ENCODE assay signal across 2 cellular contexts in the genomic region with DNA sequence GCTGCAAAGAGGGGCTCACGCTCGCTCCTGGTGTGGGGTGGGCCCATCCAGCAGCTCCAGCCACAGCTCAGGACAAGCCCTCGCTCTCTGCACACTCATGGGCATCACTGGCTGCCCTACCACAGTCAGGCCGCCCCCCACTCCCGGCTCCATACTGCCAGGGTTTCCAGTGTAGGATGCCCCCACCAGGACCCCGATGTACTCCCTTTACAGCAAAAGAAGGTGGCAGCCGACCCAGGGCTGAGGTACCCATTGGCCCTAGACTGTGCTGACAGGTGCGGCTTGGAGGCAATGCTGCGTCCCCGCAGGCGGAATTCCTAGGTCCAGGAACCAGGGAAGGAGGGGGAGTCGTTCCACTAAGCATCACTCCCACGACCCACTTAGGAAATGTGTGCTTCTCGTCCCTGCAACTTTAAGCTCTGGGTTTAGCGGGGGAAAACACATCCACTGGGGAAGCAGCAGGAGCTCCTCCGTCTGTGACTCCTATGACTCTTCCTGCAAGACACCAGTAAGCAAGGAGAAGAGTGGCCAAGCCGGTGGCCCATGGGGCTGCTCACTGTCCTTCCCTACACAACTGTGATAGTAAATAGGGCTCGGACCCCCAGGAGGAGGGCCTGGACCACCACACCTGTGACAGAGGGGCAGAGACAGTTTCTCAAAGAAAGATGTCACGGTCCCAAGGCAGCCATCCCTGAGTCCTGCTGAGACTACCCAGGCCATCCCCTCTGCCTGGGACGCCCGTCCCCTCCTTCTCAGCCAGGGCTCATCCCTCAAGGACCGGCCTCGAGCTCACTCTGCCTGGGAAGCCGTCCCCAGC.
TF ChIP-seq lines count a peak whose summit lies in the region.

No MANE protein-coding gene starts in this region.

TF ChIP-seq in IMR-90, 13 proteins besides CTCF, POLR2A, EP300 and RAD21:
- no peak for TF ChIP-seq BHLHE40 (IDR thresholded peaks at IDR 0.05; ENCODE audit: low read depth, low read length)
- TF ChIP-seq, protein P1, sequence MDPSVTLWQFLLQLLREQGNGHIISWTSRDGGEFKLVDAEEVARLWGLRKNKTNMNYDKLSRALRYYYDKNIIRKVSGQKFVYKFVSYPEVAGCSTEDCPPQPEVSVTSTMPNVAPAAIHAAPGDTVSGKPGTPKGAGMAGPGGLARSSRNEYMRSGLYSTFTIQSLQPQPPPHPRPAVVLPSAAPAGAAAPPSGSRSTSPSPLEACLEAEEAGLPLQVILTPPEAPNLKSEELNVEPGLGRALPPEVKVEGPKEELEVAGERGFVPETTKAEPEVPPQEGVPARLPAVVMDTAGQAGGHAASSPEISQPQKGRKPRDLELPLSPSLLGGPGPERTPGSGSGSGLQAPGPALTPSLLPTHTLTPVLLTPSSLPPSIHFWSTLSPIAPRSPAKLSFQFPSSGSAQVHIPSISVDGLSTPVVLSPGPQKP (IDR thresholded peaks at IDR 0.05; ENCODE audit: borderline replicate concordance, low read depth, low read length): no peak
- no peak for TF ChIP-seq MAFK (IDR thresholded peaks at IDR 0.05; ENCODE audit: low read depth, low read length)
- TF ChIP-seq SMC3 (IDR thresholded peaks at IDR 0.05; ENCODE audit: low read depth, low read length): no peak
- TF ChIP-seq CHD1 (IDR thresholded peaks at IDR 0.05; ENCODE audit: low read depth, low read length): no peak
- no peak for TF ChIP-seq NFE2L2 (IDR thresholded peaks at IDR 0.05; ENCODE audit: low read depth, low read length)
- TF ChIP-seq, protein P2, sequence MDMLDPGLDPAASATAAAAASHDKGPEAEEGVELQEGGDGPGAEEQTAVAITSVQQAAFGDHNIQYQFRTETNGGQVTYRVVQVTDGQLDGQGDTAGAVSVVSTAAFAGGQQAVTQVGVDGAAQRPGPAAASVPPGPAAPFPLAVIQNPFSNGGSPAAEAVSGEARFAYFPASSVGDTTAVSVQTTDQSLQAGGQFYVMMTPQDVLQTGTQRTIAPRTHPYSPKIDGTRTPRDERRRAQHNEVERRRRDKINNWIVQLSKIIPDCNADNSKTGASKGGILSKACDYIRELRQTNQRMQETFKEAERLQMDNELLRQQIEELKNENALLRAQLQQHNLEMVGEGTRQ (IDR thresholded peaks at IDR 0.05; ENCODE audit: low read depth, low read length): no peak
- TF ChIP-seq RFX5 (IDR thresholded peaks at IDR 0.05; ENCODE audit: low read depth, low read length): no peak
- TF ChIP-seq FOS (IDR thresholded peaks at IDR 0.05; ENCODE audit: low read depth, low read length): no peak
- TF ChIP-seq MXI1 (IDR thresholded peaks at IDR 0.05; ENCODE audit: borderline replicate concordance, low read depth, low read length): no peak
- no peak for TF ChIP-seq CEBPB (IDR thresholded peaks at IDR 0.05; ENCODE audit: low read depth, low read length)
- no peak for TF ChIP-seq MAZ (IDR thresholded peaks at IDR 0.05; ENCODE audit: borderline replicate concordance, low read depth, low read length)
- TF ChIP-seq RCOR1 (IDR thresholded peaks at IDR 0.05; ENCODE audit: insufficient replicate concordance, low read length): no peak

TF ChIP-seq in H1, 55 proteins besides CTCF, POLR2A, EP300 and RAD21:
- no peak for TF ChIP-seq SIRT6 (IDR thresholded peaks at IDR 0.05; ENCODE audit: low read length)
- TF ChIP-seq, protein P3, sequence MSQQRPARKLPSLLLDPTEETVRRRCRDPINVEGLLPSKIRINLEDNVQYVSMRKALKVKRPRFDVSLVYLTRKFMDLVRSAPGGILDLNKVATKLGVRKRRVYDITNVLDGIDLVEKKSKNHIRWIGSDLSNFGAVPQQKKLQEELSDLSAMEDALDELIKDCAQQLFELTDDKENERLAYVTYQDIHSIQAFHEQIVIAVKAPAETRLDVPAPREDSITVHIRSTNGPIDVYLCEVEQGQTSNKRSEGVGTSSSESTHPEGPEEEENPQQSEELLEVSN (IDR thresholded peaks at IDR 0.05): no peak
- TF ChIP-seq JUND (IDR thresholded peaks at IDR 0.05; ENCODE audit: low read length): no peak
- no peak for TF ChIP-seq CHD1 (IDR thresholded peaks at IDR 0.05; ENCODE audit: low read depth, low read length)
- TF ChIP-seq GTF2F1 (IDR thresholded peaks at IDR 0.05; ENCODE audit: borderline replicate concordance, low read depth, low read length): no peak
- TF ChIP-seq FOSL1 (IDR thresholded peaks at IDR 0.05; ENCODE audit: insufficient read depth, low read depth, low read length): no peak
- no peak for TF ChIP-seq CBX5 (IDR thresholded peaks at IDR 0.05; ENCODE audit: low read depth, low read length)
- TF ChIP-seq RBBP5 (IDR thresholded peaks at IDR 0.05; ENCODE audit: borderline replicate concordance, low read depth, low read length): no peak
- TF ChIP-seq MAFK (IDR thresholded peaks at IDR 0.05; ENCODE audit: low read depth, low read length): no peak
- TF ChIP-seq, protein P4, sequence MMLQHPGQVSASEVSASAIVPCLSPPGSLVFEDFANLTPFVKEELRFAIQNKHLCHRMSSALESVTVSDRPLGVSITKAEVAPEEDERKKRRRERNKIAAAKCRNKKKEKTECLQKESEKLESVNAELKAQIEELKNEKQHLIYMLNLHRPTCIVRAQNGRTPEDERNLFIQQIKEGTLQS (IDR thresholded peaks at IDR 0.05; ENCODE audit: insufficient read depth, low read depth, low read length): no peak
- TF ChIP-seq CHD2 (IDR thresholded peaks at IDR 0.05; ENCODE audit: low read length): no peak
- no peak for TF ChIP-seq SP1 (IDR thresholded peaks at IDR 0.05; ENCODE audit: low read depth, low read length)
- no peak for TF ChIP-seq NANOG (IDR thresholded peaks at IDR 0.05; ENCODE audit: insufficient read depth, low read depth, low read length, poor library complexity, severe bottlenecking)
- no peak for TF ChIP-seq NRF1 (IDR thresholded peaks at IDR 0.05; ENCODE audit: low read depth, low read length)
- no peak for TF ChIP-seq RXRA (IDR thresholded peaks at IDR 0.05; ENCODE audit: insufficient read depth, low read depth, low read length)
- TF ChIP-seq ASH2L (IDR thresholded peaks at IDR 0.05; ENCODE audit: low read length): no peak
- no peak for TF ChIP-seq KDM1A (IDR thresholded peaks at IDR 0.05; ENCODE audit: borderline replicate concordance, low read length)
- no peak for TF ChIP-seq BCL11A (IDR thresholded peaks at IDR 0.05; ENCODE audit: low read depth in 2 of 2, low read length in 2 of 2)
- TF ChIP-seq JUN (IDR thresholded peaks at IDR 0.05; ENCODE audit: low read depth, low read length): no peak
